1 cellular context compared by ENCODE assay signal in the genomic region with DNA sequence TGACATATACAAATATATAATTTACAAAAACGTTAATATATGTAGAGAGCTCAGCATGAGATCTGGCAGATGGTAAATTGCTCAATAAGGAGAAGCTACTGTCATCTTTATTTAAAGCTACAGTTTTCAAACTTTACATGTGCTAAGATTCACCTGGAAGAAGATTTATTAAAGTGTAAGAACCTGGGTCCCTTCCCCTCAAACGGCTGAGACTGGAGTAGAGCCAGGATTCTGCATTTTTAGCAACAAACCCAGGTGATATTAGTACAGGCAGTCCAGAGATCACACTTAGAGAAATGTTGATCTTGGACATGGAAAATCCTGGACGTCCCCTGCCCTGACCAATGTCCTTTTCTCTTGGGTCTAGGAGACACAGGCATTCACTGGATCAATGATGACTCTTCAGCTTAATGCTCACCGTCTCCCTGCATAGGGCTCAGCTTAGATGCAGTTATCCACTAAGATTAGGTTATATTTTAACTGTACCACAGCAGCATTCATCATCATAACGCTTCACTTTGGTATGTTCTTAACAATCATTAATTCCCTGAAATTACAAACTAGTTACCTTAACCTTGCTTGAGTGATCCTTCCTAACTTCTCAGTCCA.
TF ChIP-seq lines count a peak whose summit lies in the region.

No MANE protein-coding gene starts in this region.

TF ChIP-seq in HepG2, 621 proteins besides CTCF, POLR2A, EP300 and RAD21 (continued from another document and continues in another):
- TF ChIP-seq ZNF800 (CRISPR knock-in tag; IDR thresholded peaks at IDR 0.05) (0 out of 2 replicates have a peak, but pooled peaks have one; percentile 22), ONECUT2 (CRISPR knock-in tag; IDR thresholded peaks at IDR 0.05) (peak; percentile 49; the same call in 1 of the 2 replicates), KLF16 (CRISPR knock-in tag; IDR thresholded peaks at IDR 0.05) (peak in 1 of 2 experiments; percentile 28; a peak in 1 of 4 replicates), ZFP62 (CRISPR knock-in tag; IDR thresholded peaks at IDR 0.05) (no peak), ZBTB37 (CRISPR knock-in tag; IDR thresholded peaks at IDR 0.05) (no peak), ISL2 (CRISPR knock-in tag; IDR thresholded peaks at IDR 0.05) (peak; percentile 23; the same call in 1 of the 2 replicates), ISX (CRISPR knock-in tag; conservative IDR thresholded peaks at IDR 0.05) (no peak), TFAP4 (IDR thresholded peaks at IDR 0.05; ENCODE audit: borderline replicate concordance, low read depth) (peak; percentile 65; the same call in 1 of the 2 replicates), PHF21A (CRISPR knock-in tag; IDR thresholded peaks at IDR 0.05) (peak; percentile 38), MED1 (CRISPR knock-in tag; IDR thresholded peaks at IDR 0.05) (peak; percentile 48), RFXAP (CRISPR knock-in tag; IDR thresholded peaks at IDR 0.05; ENCODE audit: borderline replicate concordance) (no peak), SRF (IDR thresholded peaks at IDR 0.05; ENCODE audit: low read depth, low read length) (no peak), ZBTB10 (CRISPR knock-in tag; IDR thresholded peaks at IDR 0.05; ENCODE audit: borderline replicate concordance) (no peak), MIXL1 (CRISPR knock-in tag; IDR thresholded peaks at IDR 0.05) (0 out of 2 replicates have a peak, but pooled peaks have one; percentile 14), ZNF331 (CRISPR knock-in tag; IDR thresholded peaks at IDR 0.05) (peak; percentile 44; the same call in 1 of the 2 replicates), KDM2A (CRISPR knock-in tag; IDR thresholded peaks at IDR 0.05; ENCODE audit: borderline replicate concordance, low read depth) (no peak), ARNT (IDR thresholded peaks at IDR 0.05) (no peak), SRSF9 (IDR thresholded peaks at IDR 0.05; ENCODE audit: borderline replicate concordance, insufficient read depth, low read depth, low read length, poor library complexity, severe bottlenecking) (no peak), RAD51 (IDR thresholded peaks at IDR 0.05; ENCODE audit: borderline replicate concordance) (no peak), ZNF512B (CRISPR knock-in tag; IDR thresholded peaks at IDR 0.05; ENCODE audit: borderline replicate concordance) (peak; percentile 91; the same call in 1 of the 2 replicates), GATAD2A (CRISPR knock-in tag; IDR thresholded peaks at IDR 0.05) (peak; percentile 82), MLXIP (CRISPR knock-in tag; IDR thresholded peaks at IDR 0.05; ENCODE audit: borderline replicate concordance) (no peak), FOXP4 (CRISPR knock-in tag; IDR thresholded peaks at IDR 0.05) (peak; percentile 57; the same call in 1 of the 2 replicates), JARID2 (CRISPR knock-in tag; IDR thresholded peaks at IDR 0.05; ENCODE audit: insufficient replicate concordance) (no peak), REPIN1 (CRISPR knock-in tag; IDR thresholded peaks at IDR 0.05; ENCODE audit: borderline replicate concordance, low read depth) (no peak), CREM (IDR thresholded peaks at IDR 0.05) (peak; percentile 32; the same call in 1 of the 2 replicates), CREM (CRISPR knock-in tag; IDR thresholded peaks at IDR 0.05) (no peak)
- TF ChIP-seq, protein P1, sequence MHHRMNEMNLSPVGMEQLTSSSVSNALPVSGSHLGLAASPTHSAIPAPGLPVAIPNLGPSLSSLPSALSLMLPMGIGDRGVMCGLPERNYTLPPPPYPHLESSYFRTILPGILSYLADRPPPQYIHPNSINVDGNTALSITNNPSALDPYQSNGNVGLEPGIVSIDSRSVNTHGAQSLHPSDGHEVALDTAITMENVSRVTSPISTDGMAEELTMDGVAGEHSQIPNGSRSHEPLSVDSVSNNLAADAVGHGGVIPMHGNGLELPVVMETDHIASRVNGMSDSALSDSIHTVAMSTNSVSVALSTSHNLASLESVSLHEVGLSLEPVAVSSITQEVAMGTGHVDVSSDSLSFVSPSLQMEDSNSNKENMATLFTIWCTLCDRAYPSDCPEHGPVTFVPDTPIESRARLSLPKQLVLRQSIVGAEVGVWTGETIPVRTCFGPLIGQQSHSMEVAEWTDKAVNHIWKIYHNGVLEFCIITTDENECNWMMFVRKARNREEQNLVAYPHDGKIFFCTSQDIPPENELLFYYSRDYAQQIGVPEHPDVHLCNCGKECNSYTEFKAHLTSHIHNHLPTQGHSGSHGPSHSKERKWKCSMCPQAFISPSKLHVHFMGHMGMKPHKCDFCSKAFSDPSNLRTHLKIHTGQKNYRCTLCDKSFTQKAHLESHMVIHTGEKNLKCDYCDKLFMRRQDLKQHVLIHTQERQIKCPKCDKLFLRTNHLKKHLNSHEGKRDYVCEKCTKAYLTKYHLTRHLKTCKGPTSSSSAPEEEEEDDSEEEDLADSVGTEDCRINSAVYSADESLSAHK (CRISPR knock-in tag; IDR thresholded peaks at IDR 0.05; ENCODE audit: borderline replicate concordance): no peak
- TF ChIP-seq, protein P2, sequence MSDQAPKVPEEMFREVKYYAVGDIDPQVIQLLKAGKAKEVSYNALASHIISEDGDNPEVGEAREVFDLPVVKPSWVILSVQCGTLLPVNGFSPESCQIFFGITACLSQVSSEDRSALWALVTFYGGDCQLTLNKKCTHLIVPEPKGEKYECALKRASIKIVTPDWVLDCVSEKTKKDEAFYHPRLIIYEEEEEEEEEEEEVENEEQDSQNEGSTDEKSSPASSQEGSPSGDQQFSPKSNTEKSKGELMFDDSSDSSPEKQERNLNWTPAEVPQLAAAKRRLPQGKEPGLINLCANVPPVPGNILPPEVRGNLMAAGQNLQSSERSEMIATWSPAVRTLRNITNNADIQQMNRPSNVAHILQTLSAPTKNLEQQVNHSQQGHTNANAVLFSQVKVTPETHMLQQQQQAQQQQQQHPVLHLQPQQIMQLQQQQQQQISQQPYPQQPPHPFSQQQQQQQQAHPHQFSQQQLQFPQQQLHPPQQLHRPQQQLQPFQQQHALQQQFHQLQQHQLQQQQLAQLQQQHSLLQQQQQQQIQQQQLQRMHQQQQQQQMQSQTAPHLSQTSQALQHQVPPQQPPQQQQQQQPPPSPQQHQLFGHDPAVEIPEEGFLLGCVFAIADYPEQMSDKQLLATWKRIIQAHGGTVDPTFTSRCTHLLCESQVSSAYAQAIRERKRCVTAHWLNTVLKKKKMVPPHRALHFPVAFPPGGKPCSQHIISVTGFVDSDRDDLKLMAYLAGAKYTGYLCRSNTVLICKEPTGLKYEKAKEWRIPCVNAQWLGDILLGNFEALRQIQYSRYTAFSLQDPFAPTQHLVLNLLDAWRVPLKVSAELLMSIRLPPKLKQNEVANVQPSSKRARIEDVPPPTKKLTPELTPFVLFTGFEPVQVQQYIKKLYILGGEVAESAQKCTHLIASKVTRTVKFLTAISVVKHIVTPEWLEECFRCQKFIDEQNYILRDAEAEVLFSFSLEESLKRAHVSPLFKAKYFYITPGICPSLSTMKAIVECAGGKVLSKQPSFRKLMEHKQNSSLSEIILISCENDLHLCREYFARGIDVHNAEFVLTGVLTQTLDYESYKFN (CRISPR knock-in tag; conservative IDR thresholded peaks at IDR 0.05): peak; percentile 85
